14 cellular contexts compared by ENCODE assay signal in the genomic region with DNA sequence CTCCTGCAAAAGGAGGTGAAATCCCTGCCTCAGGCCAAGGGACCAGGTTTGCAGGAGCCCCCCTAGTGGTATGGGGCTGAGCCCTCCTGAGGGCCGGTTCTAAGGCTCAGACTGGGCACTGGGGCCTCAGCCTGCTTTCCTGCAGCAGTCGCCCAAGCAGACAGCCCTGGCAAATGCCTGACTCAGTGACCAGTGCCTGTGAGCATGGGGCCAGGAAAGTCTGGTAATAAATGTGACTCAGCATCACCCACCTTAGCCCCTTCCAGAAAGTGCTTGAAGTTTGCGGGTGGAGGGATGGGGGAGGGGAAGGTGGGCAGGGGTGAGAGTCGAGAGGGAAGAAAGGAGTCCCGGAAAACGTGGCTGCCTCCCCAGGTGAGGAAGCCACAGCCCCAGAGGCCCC. TPM values are rescaled to one million over a fixed set of nuclear protein-coding genes. Genes with fewer than 3 reads are reported as not detected.
DNase-seq lines count a peak whose midpoint lies in the region; ATAC-seq, FAIRE-seq and TF ChIP-seq lines count a peak whose summit lies in the region.
"Had no signal": no experiment of that assay in that cellular context is flagged by ENCODE, and none has a peak within 500 bp of the region (broad histone marks: within the 10 kb centered on the region; RNA-seq: fewer than 3 reads in every experiment).

No MANE protein-coding gene starts in this region.

- H3K9me3 ChIP-seq in BLaER1 (no peaks in the 10 kb centered on the region), K562 (replicated peaks; ENCODE audit: control insufficient read depth, insufficient read depth, low read depth, low read length) (no peaks in the 10 kb centered on the region), neural progenitor cell (ENCODE audit: low read depth) (no peaks in the 10 kb centered on the region)
- H3K9me3 ChIP-seq: heart left ventricle, lower lobe of right lung had no signal

- H2AFZ ChIP-seq in K562 (ENCODE audit: low read depth, low read length) (no peak overlapping the region), neural progenitor cell (replicated peaks) (no peak overlapping the region)

- in situ Hi-C loops in K562 (cut with MboI), result no loop called here

- intact Hi-C loops in K562 (cut with micrococcal nuclease), result loop anchor here (5.0 to 10.0 kb wide), 2 partner anchors 54 to 103 kb away; partner anchors contain the start of gene FANCA

- 0 out of 2 replicates have a peak overlapping the region, but pooled peaks have one; percentile 84 for H3K27ac ChIP-seq in BLaER1
- H3K27ac ChIP-seq in K562 (ENCODE audit: extremely low read depth, low read depth, low read length), result peak overlapping the region; percentile 92; the same call in 1 of the 3 replicates
- no peak overlapping the region for H3K27ac ChIP-seq in neural progenitor cell

- H3K27me3 ChIP-seq in BLaER1 (no peaks in the 10 kb centered on the region), K562 (ENCODE audit: control insufficient read depth in 2 of 2, insufficient read depth in 2 of 2, low read length in 2 of 2) (no peaks in the 10 kb centered on the region), neural progenitor cell (peaks cover 30% of the 10 kb centered on the region)

- H3K36me3 Mint-ChIP-seq in neural progenitor cell, result peaks cover 4% of the 10 kb centered on the region
- H3K36me3 Mint-ChIP-seq: activated naive CD4-positive, alpha-beta T cell treated with anti-CD3 and anti-CD28 coated beads, Interleukin-2, amount 10 ng/mL, durations not matched to agents 7 days and 5 days had no signal

- H3K9ac ChIP-seq in BLaER1, result peak overlapping the region; percentile 87; the same call in 1 of the 2 replicates
- H3K9ac ChIP-seq in K562 (ENCODE audit: insufficient read depth in 1 of 2, low read depth in 2 of 2, low read length in 2 of 2), result peak overlapping the region in 1 of 2 experiments; percentile 94; a peak in 2 of 4 replicates
- no peak overlapping the region for H3K9ac ChIP-seq in neural progenitor cell

- TF ChIP-seq POLR2A in K562 (conservative IDR thresholded peaks at IDR 0.05), result no peak

- ATAC-seq in K562 (no peak), HG03135 (IDR thresholded peaks at IDR 0.05; ENCODE audit: unreplicated experiment) (no peak), GM18867 (IDR thresholded peaks at IDR 0.05; ENCODE audit: unreplicated experiment) (no peak)
- ATAC-seq: lower lobe of right lung had no signal

- POLR2A ChIA-PET in K562 (lab: Yijun Ruan, JAX), result no interaction called here

- peaks cover 28% of the 10 kb centered on the region for H3K4me1 Mint-ChIP-seq in neural progenitor cell

- H3K79me2 ChIP-seq in K562 (ENCODE audit: control insufficient read depth, insufficient read depth, low read length) (no peaks in the 10 kb centered on the region; the same call in 2 of the 3 replicates), neural progenitor cell (ENCODE audit: low read depth) (no peaks in the 10 kb centered on the region)

- FAIRE-seq in K562 (lab: Jason Lieb, UNC), result no peak

- H3K4me2 ChIP-seq in BLaER1 (peak overlapping the region; percentile 100), K562 (ENCODE audit: insufficient read depth, low read length) (peak overlapping the region; percentile 96; the same call in 1 of the 2 replicates), neural progenitor cell (peak overlapping the region; percentile 92)

- TF ChIP-seq CTCF in K562 (IDR thresholded peaks at IDR 0.05 in 2 of 3, conservative IDR thresholded peaks at IDR 0.05 in 1 of 3; ENCODE audit: insufficient read depth in 2 of 3, low read depth in 1 of 3, low read length in 3 of 3) (no peak), neural progenitor cell (IDR thresholded peaks at IDR 0.05) (no peak)

- WGBS in K562 (ENCODE audit: insufficient coverage, low coverage, missing lambda C conversion rate), result 33% methylated on average over 3 of the region's 6 CpGs

- H4K20me1 ChIP-seq in BLaER1, result peaks cover 37% of the 10 kb centered on the region
- 0 out of 2 replicates have a peak, but pooled peaks cover 12% of the 10 kb centered on the region for H4K20me1 ChIP-seq in K562 (replicated peaks; ENCODE audit: control insufficient read depth, insufficient read depth, low read length)
- H4K20me1 ChIP-seq in neural progenitor cell (ENCODE audit: low read depth), result peaks cover 24% of the 10 kb centered on the region

- TF ChIP-seq EP300 in K562 (IDR thresholded peaks at IDR 0.05; ENCODE audit: low read length), result no peak

- no TSS peak for BruUV-seq in K562 (replicated peaks; lab: Mats Ljungman, UMichigan)

- DNase-seq in HK-2 (ENCODE audit: unreplicated experiment) (peak; percentile 63), K562 (ENCODE audit: extremely low read depth in 1 of 4, low spot score in 3 of 4) (no peak), neural progenitor cell (ENCODE audit: low spot score) (no peak), NCI-H128 (lab: John Stamatoyannopoulos, UW; ENCODE audit: unreplicated experiment) (no peak), superior temporal gyrus (ENCODE audit: extremely low spot score) (no peak)
- DNase-seq: activated CD4-positive, alpha-beta T cell treated with anti-CD3 and anti-CD28 coated beads, Interleukin-2, amount 50 U/mL, for 4 hours; activated naive CD4-positive, alpha-beta T cell treated with anti-CD3 and anti-CD28 coated beads, Interleukin-2, amount 10 ng/mL, durations not matched to agents 7 days and 5 days; effector CD4-positive, alpha-beta T cell; heart left ventricle; lower lobe of right lung; NCI-H1092 treated with DMSO at 0.1 percent for 48 hours had no signal

- H3K27ac Mint-ChIP-seq in neural progenitor cell, result no peak overlapping the region
- H3K27ac Mint-ChIP-seq: activated naive CD4-positive, alpha-beta T cell treated with anti-CD3 and anti-CD28 coated beads, Interleukin-2, amount 10 ng/mL, durations not matched to agents 7 days and 5 days had no signal

- H3F3A ChIP-seq in neural progenitor cell (ENCODE audit: low read depth), result peaks cover 63% of the 10 kb centered on the region

- H3K27me3 Mint-ChIP-seq in neural progenitor cell (ENCODE audit: insufficient read depth, low read depth), result peaks cover 18% of the 10 kb centered on the region

- CTCF ChIA-PET in K562 (lab: Yijun Ruan, JAX; ENCODE audit: low intra/inter-chr PET ratio), result no interaction called here

- H3K9me1 ChIP-seq in K562 (ENCODE audit: control insufficient read depth, insufficient read depth, low read length), result no peaks in the 10 kb centered on the region

- H3K4me1 ChIP-seq in BLaER1 (peaks cover 84% of the 10 kb centered on the region), K562 (replicated peaks in 1 of 2; ENCODE audit: control insufficient read depth in 2 of 2, insufficient read depth in 2 of 2, low read length in 2 of 2) (peaks cover 39 to 87% of the 10 kb centered on the region in 2 experiments), neural progenitor cell (peaks cover 47% of the 10 kb centered on the region)

- H3K4me3 Mint-ChIP-seq in neural progenitor cell, result peak overlapping the region; percentile 55
- H3K4me3 Mint-ChIP-seq: activated naive CD4-positive, alpha-beta T cell treated with anti-CD3 and anti-CD28 coated beads, Interleukin-2, amount 10 ng/mL, durations not matched to agents 7 days and 5 days had no signal

- H3K36me3 ChIP-seq in BLaER1 (no peaks in the 10 kb centered on the region), K562 (ENCODE audit: control insufficient read depth, insufficient read depth, low read length) (no peaks in the 10 kb centered on the region), neural progenitor cell (no peaks in the 10 kb centered on the region)
- H3K36me3 ChIP-seq: heart left ventricle, lower lobe of right lung had no signal

- H3K4me3 ChIP-seq in BLaER1, result peak overlapping the region; percentile 86; the same call in 1 of the 2 replicates
- no peak overlapping the region for H3K4me3 ChIP-seq in K562
- no peak overlapping the region for H3K4me3 ChIP-seq in neural progenitor cell

- H3K9me3 Mint-ChIP-seq in neural progenitor cell, result no peaks in the 10 kb centered on the region
- H3K9me3 Mint-ChIP-seq: activated naive CD4-positive, alpha-beta T cell treated with anti-CD3 and anti-CD28 coated beads, Interleukin-2, amount 10 ng/mL, durations not matched to agents 7 days and 5 days had no signal

- TF ChIP-seq RAD21 in K562 (CRISPR knock-in tag; conservative IDR thresholded peaks at IDR 0.05 in 1 of 2, IDR thresholded peaks at IDR 0.05 in 1 of 2), result no peak

RNA-seq across cellular contexts. Expression of gene MC1R, which starts 2.1 kb away (rescaled TPM):
- total RNA-seq in K562 (2011; cell fraction: chromatin; rRNA removed; ENCODE audit: low replicate concordance), result 70.1 and 162 TPM in 2 replicates
- 54.5 and 55.7 TPM in 2 replicates for total RNA-seq in K562 (2011; cell fraction: nucleolus; rRNA removed)
- 90.5 and 111 TPM in 2 replicates for total RNA-seq in K562 (2011; cell fraction: nucleoplasm; rRNA removed)
- 3.1 and 3.3 TPM in 2 replicates for total RNA-seq in K562 (2014; rRNA removed)
- 0.67 and 0.87 TPM in 2 replicates for total RNA-seq in K562 (2014; rRNA removed; fragmentation: Illumina TruSeq; extraction: Trizol)
- total RNA-seq in K562 (2015; rRNA removed; fragmentation: Illumina TruSeq; extraction: Trizol), result 2.0 and 2.1 TPM in 2 replicates
- total RNA-seq in K562 (2021), result 3.4 and 3.5 TPM in 2 replicates
- polyA plus RNA-seq in K562 (2011; rRNA removed), result 3.5 and 4.2 TPM in 2 replicates
- 5.6 and 6.1 TPM in 2 replicates for polyA plus RNA-seq in K562 (2011; cell fraction: cytosol; rRNA removed)
- 27.9 and 42.6 TPM in 2 replicates for polyA plus RNA-seq in K562 (2011; cell fraction: nucleus; rRNA removed)
- polyA plus RNA-seq in K562 (2012), result 3.6 and 4.6 TPM in 2 replicates
- 1.5 and 2.7 TPM in 2 replicates for polyA plus RNA-seq in K562 (2014; fragmentation: Illumina TruSeq; extraction: Trizol)
- under 1 TPM in 1 of 2 experiments, not detected in 1; 0.14 TPM for polyA plus RNA-seq in K562 (2014; fragmentation: Nextera tagmentation; extraction: Ambion mirVana)
- 4.7 and 5.3 TPM in 2 replicates for polyA plus RNA-seq in K562 (2014; rRNA removed)
- 6.4 and 10.6 TPM in 2 replicates for polyA minus RNA-seq in K562 (2011; rRNA and poly(A)+ RNA removed)
- polyA minus RNA-seq in K562 (2011; cell fraction: cytosol; rRNA and poly(A)+ RNA removed), result 1.6 and 2.7 TPM in 2 replicates
- 6.1 and 6.7 TPM in 2 replicates for polyA minus RNA-seq in K562 (2011; cell fraction: nucleus; rRNA and poly(A)+ RNA removed)
- 1.7 and 5.5 TPM in 2 replicates for total RNA-seq in neural progenitor cell (ENCODE audit: low replicate concordance)

RNA-seq across cellular contexts. Expression of gene TUBB3, which starts 2.4 kb away (rescaled TPM):
- total RNA-seq in K562 (2011; cell fraction: chromatin; rRNA removed; ENCODE audit: low replicate concordance), result 5.7 and 13.6 TPM in 2 replicates
- total RNA-seq in K562 (2011; cell fraction: nucleolus; rRNA removed), result 8.2 and 8.3 TPM in 2 replicates
- total RNA-seq in K562 (2011; cell fraction: nucleoplasm; rRNA removed), result 5.5 and 7.5 TPM in 2 replicates
- total RNA-seq in K562 (2014; rRNA removed) (12.5 and 15.5 TPM in 2 replicates), K562 (2014; rRNA removed; fragmentation: Illumina TruSeq; extraction: Trizol) (2.1 and 3.2 TPM in 2 replicates), K562 (2015; rRNA removed; fragmentation: Illumina TruSeq; extraction: Trizol) (6.4 and 8.1 TPM in 2 replicates), K562 (2021) (12.0 and 13.5 TPM in 2 replicates), neural progenitor cell (ENCODE audit: low replicate concordance) (41.4 and 107 TPM in 2 replicates)
- polyA plus RNA-seq in K562 (2011; rRNA removed) (3.2 and 10.4 TPM in 2 replicates), K562 (2014; fragmentation: Illumina TruSeq; extraction: Trizol) (5.0 and 10.0 TPM in 2 replicates), K562 (2014; fragmentation: Nextera tagmentation; extraction: Ambion mirVana) (under 1 TPM; 0.18 to 0.53 TPM), K562 (2014; rRNA removed) (6.8 and 8.3 TPM in 2 replicates)
- polyA plus RNA-seq in K562 (2011; cell fraction: cytosol; rRNA removed), result 8.5 and 8.8 TPM in 2 replicates
- 10.4 and 12.3 TPM in 2 replicates for polyA plus RNA-seq in K562 (2011; cell fraction: nucleus; rRNA removed)
- polyA plus RNA-seq in K562 (2012), result 7.7 and 19.6 TPM in 2 replicates
- 3.5 and 4.5 TPM in 2 replicates for polyA minus RNA-seq in K562 (2011; rRNA and poly(A)+ RNA removed)
- polyA minus RNA-seq in K562 (2011; cell fraction: cytosol; rRNA and poly(A)+ RNA removed), result 7.4 and 12.0 TPM in 2 replicates
- 2.4 and 2.6 TPM in 2 replicates for polyA minus RNA-seq in K562 (2011; cell fraction: nucleus; rRNA and poly(A)+ RNA removed)

RNA-seq across cellular contexts. Expression of gene DEF8, which starts 27.8 kb away (rescaled TPM):
- 71.6 and 183 TPM in 2 replicates for total RNA-seq in K562 (2011; cell fraction: chromatin; rRNA removed; ENCODE audit: low replicate concordance)
- total RNA-seq in K562 (2011; cell fraction: nucleolus; rRNA removed), result 99.4 and 127 TPM in 2 replicates
- total RNA-seq in K562 (2011; cell fraction: nucleoplasm; rRNA removed), result 79.5 and 80.2 TPM in 2 replicates
- total RNA-seq in K562 (2014; rRNA removed) (147 and 173 TPM in 2 replicates), K562 (2014; rRNA removed; fragmentation: Illumina TruSeq; extraction: Trizol) (29.4 and 33.0 TPM in 2 replicates), K562 (2015; rRNA removed; fragmentation: Illumina TruSeq; extraction: Trizol) (58.6 and 63.2 TPM in 2 replicates), K562 (2021) (71.5 and 80.6 TPM in 2 replicates), neural progenitor cell (ENCODE audit: low replicate concordance) (55.1 and 101 TPM in 2 replicates)
- polyA plus RNA-seq in K562 (2011; rRNA removed) (74.0 and 87.6 TPM in 2 replicates), K562 (2014; fragmentation: Illumina TruSeq; extraction: Trizol) (42.3 and 88.3 TPM in 2 replicates), K562 (2014; fragmentation: Nextera tagmentation; extraction: Ambion mirVana) (10 to 100 TPM; 39.3 to 60.1 TPM), K562 (2014; rRNA removed) (136 and 173 TPM in 2 replicates)
- 119 and 177 TPM in 2 replicates for polyA plus RNA-seq in K562 (2011; cell fraction: cytosol; rRNA removed)
- 132 and 207 TPM in 2 replicates for polyA plus RNA-seq in K562 (2011; cell fraction: nucleus; rRNA removed)
- polyA plus RNA-seq in K562 (2012), result 63.5 and 81.5 TPM in 2 replicates
- 27.9 and 38.8 TPM in 2 replicates for polyA minus RNA-seq in K562 (2011; rRNA and poly(A)+ RNA removed)
- polyA minus RNA-seq in K562 (2011; cell fraction: cytosol; rRNA and poly(A)+ RNA removed), result 32.6 and 34.2 TPM in 2 replicates
- polyA minus RNA-seq in K562 (2011; cell fraction: nucleus; rRNA and poly(A)+ RNA removed), result 29.4 and 31.1 TPM in 2 replicates

RNA-seq across cellular contexts. Expression of gene TCF25, which starts 47.3 kb away (rescaled TPM):
- total RNA-seq in K562 (2011; cell fraction: chromatin; rRNA removed; ENCODE audit: low replicate concordance), result 678 and 1,286 TPM in 2 replicates
- total RNA-seq in K562 (2011; cell fraction: nucleolus; rRNA removed), result 495 and 571 TPM in 2 replicates
- total RNA-seq in K562 (2011; cell fraction: nucleoplasm; rRNA removed), result 387 and 470 TPM in 2 replicates
- total RNA-seq in K562 (2014; rRNA removed), result 102 and 110 TPM in 2 replicates
- total RNA-seq in K562 (2014; rRNA removed; fragmentation: Illumina TruSeq; extraction: Trizol), result 37.2 and 38.0 TPM in 2 replicates
- 63.2 and 65.1 TPM in 2 replicates for total RNA-seq in K562 (2015; rRNA removed; fragmentation: Illumina TruSeq; extraction: Trizol)
- total RNA-seq in K562 (2021), result 123 and 140 TPM in 2 replicates
- polyA plus RNA-seq in K562 (2011; rRNA removed), result 83.8 and 123 TPM in 2 replicates
- 86.7 and 116 TPM in 2 replicates for polyA plus RNA-seq in K562 (2011; cell fraction: cytosol; rRNA removed)
- 392 and 540 TPM in 2 replicates for polyA plus RNA-seq in K562 (2011; cell fraction: nucleus; rRNA removed)
- 147 and 150 TPM in 2 replicates for polyA plus RNA-seq in K562 (2012)
- 87.5 and 96.8 TPM in 2 replicates for polyA plus RNA-seq in K562 (2014; fragmentation: Illumina TruSeq; extraction: Trizol)
- polyA plus RNA-seq in K562 (2014; fragmentation: Nextera tagmentation; extraction: Ambion mirVana), result 1 to 10 TPM; 9.0 TPM
- polyA plus RNA-seq in K562 (2014; rRNA removed), result 122 and 154 TPM in 2 replicates
- 51.2 and 58.2 TPM in 2 replicates for polyA minus RNA-seq in K562 (2011; rRNA and poly(A)+ RNA removed)
- polyA minus RNA-seq in K562 (2011; cell fraction: cytosol; rRNA and poly(A)+ RNA removed), result 47.2 and 50.0 TPM in 2 replicates
- 72.7 and 97.1 TPM in 2 replicates for polyA minus RNA-seq in K562 (2011; cell fraction: nucleus; rRNA and poly(A)+ RNA removed)
- 95.6 and 127 TPM in 2 replicates for total RNA-seq in neural progenitor cell (ENCODE audit: low replicate concordance)
